Comparison of ENCODE assay signal across 12 cellular contexts in the genomic region with DNA sequence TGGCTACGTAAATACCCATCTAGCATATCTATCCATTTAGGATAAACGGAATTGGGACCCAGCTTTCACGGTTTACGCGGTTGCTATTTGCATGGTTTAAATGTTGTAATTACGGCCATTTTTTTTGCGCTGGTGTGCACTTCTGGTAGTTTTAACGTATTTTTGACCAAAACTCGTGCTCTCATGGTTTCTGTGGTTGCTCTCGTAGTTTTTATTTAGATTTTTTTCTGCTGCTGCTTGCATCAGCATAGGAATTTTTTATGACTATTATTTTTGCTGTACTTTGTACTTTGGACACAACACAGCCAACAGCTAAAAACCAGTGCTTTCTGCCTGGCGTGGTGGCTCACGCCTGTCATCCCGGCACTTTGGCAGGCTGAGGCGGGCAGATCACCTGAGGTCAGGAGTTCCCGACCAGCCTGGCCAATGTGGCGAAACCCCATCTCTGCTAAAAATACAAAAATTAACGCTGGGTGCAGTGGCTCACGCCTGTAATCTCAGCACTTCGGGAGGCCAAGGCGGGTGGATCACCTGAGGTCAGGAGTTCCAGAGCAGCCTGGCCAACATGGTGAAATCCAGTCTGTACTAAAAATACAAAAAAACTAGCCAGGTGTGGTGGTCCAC. TPM values are rescaled to one million over a fixed set of nuclear protein-coding genes. Genes with fewer than 3 reads are reported as not detected.
DNase-seq lines count a peak whose midpoint lies in the region; ATAC-seq, FAIRE-seq and TF ChIP-seq lines count a peak whose summit lies in the region.
"Had no signal": no experiment of that assay in that cellular context is flagged by ENCODE, and none has a peak within 500 bp of the region (broad histone marks: within the 10 kb centered on the region; RNA-seq: fewer than 3 reads in every experiment).

No MANE protein-coding gene starts in this region.

- POLR2A ChIA-PET in HepG2 (lab: Yijun Ruan, JAX) = interaction anchor here (0.9 to 5.9 kb wide), 14 partner anchors 10 to 226 kb away, joined by 3 to 92 read pairs (median 6); partner anchors contain the start of genes GADD45B, LMNB2 and TIMM13

- H3K27me3 ChIP-seq in SJSA1 (replicated peaks) = no peaks in the 10 kb centered on the region
- H3K27me3 ChIP-seq in HepG2 (ENCODE audit: control insufficient read depth in 1 of 2, insufficient read depth in 2 of 2, low read length in 2 of 2) = peaks cover 0 to 2% of the 10 kb centered on the region in 2 experiments; a peak in 2 of 5 replicates

- peak; percentile 51 for ATAC-seq in HG02885 (IDR thresholded peaks at IDR 0.05; ENCODE audit: poor library complexity, unreplicated experiment)
- peak; percentile 55 for ATAC-seq in HepG2

- no TSS peak for BruUV-seq in HepG2 (replicated peaks; lab: Mats Ljungman, UMichigan)

- H3K36me3 ChIP-seq in SJSA1 = no peaks in the 10 kb centered on the region
- no peaks in the 10 kb centered on the region for H3K36me3 ChIP-seq in HepG2 (replicated peaks in 1 of 2; ENCODE audit: control insufficient read depth in 1 of 2, insufficient read depth in 2 of 2, low read length in 2 of 2)
- no peaks in the 10 kb centered on the region for H3K36me3 ChIP-seq in kidney (ENCODE audit: control insufficient read depth in 1 of 2, insufficient read depth in 2 of 2, low read length in 2 of 2)
- H3K36me3 ChIP-seq: sigmoid colon had no signal

- TF ChIP-seq POLR2A in HepG2 (IDR thresholded peaks at IDR 0.05; ENCODE audit: insufficient read depth in 1 of 2, low read depth in 2 of 2, low read length in 2 of 2) = peak in 1 of 2 experiments; percentile 27; a peak in 1 of 4 replicates

- TF ChIP-seq EP300 in HepG2 (IDR thresholded peaks at IDR 0.05; ENCODE audit: low read depth in 2 of 2, low read length in 2 of 2) = peak in 1 of 2 experiments; percentile 20; a peak in 1 of 4 replicates
- no peak for TF ChIP-seq EP300 in HepG2 (CRISPR knock-in tag; IDR thresholded peaks at IDR 0.05; ENCODE audit: borderline replicate concordance)

- in situ Hi-C loops in HepG2 (cut with HindIII; ENCODE audit: extremely low pct_ligation_motif_present, low pct_unique_long_range_greater_than_20kb) = no loop called here

- H3K4me2 ChIP-seq in HepG2 (ENCODE audit: low read depth, low read length) = peak overlapping the region; percentile 85

- DNase-seq in CD14-positive monocyte (ENCODE audit: low spot score) (no peak), SJSA1 (ENCODE audit: low read depth in 1 of 2, low spot score in 2 of 2) (no peak), HepG2 (ENCODE audit: low spot score) (peak; percentile 76), kidney (no peak), kidney glomerular epithelial cell (lab: John Stamatoyannopoulos, UW) (no peak), mesothelial cell of epicardium (ENCODE audit: low spot score in 2 of 2, unreplicated experiment in 2 of 2) (no peak)
- no peak for DNase-seq in stimulated activated CD4-positive, alpha-beta T cell treated with anti-CD3 and anti-CD28 coated beads, Interleukin-12 subunit alpha, Interleukin-12 subunit beta, amount 100 ng/mL, for 4 hours
- DNase-seq: effector memory CD4-positive, alpha-beta T cell; mesenchymal stem cell; sigmoid colon had no signal

- FAIRE-seq in HepG2 (lab: Jason Lieb, UNC) (peak; percentile 8), kidney (lab: Jason Lieb, UNC) (no peak)

- no peak overlapping the region for H3K27ac ChIP-seq in SJSA1
- H3K27ac ChIP-seq in HepG2 (ENCODE audit: extremely low read length, insufficient read depth, low read length) = peak overlapping the region; percentile 85
- H3K27ac ChIP-seq in kidney (ENCODE audit: low read depth in 2 of 2, low read length in 2 of 2) = no peak overlapping the region

- CTCF ChIA-PET in HepG2 (lab: Yijun Ruan, JAX; ENCODE audit: low intra/inter-chr PET ratio, low total read pairs) = no interaction called here

- H3K9me3 ChIP-seq in SJSA1 (replicated peaks) = no peaks in the 10 kb centered on the region; the same call in 1 of the 2 replicates
- H3K9me3 ChIP-seq in HepG2 (ENCODE audit: low read length) = no peaks in the 10 kb centered on the region
- no peaks in the 10 kb centered on the region for H3K9me3 ChIP-seq in kidney (ENCODE audit: control insufficient read depth in 1 of 2, low read length in 2 of 2)
- H3K9me3 ChIP-seq: sigmoid colon had no signal

- peaks cover 0 to 4% of the 10 kb centered on the region in 2 donors for H3K36me3 Mint-ChIP-seq in CD14-positive monocyte
- no peaks in the 10 kb centered on the region for H3K36me3 Mint-ChIP-seq in mesothelial cell of epicardium

- H3K4me3 ChIP-seq in SJSA1 (peak overlapping the region; percentile 24; the same call in 1 of the 2 replicates), HepG2 (replicated peaks in 1 of 3; ENCODE audit: insufficient read depth in 1 of 3, low read depth in 2 of 3, low read length in 3 of 3) (peak overlapping the region; percentile 37 to 66 (median 42); a peak in 5 of 6 replicates), kidney (ENCODE audit: low read length in 2 of 2) (no peak overlapping the region)
- H3K4me3 ChIP-seq: sigmoid colon had no signal

- H2AFZ ChIP-seq in HepG2 (ENCODE audit: low read length) = no peak overlapping the region

- 0 out of 2 replicates have a peak, but pooled peaks cover 5% of the 10 kb centered on the region for H3K4me1 ChIP-seq in SJSA1 (replicated peaks)
- peaks cover 46% of the 10 kb centered on the region for H3K4me1 ChIP-seq in HepG2 (ENCODE audit: insufficient read depth, low read length)
- H3K4me1 ChIP-seq in kidney (ENCODE audit: control insufficient read depth in 1 of 2, insufficient read depth in 1 of 2, low read depth in 1 of 2, low read length in 2 of 2) = no peaks in the 10 kb centered on the region
- H3K4me1 ChIP-seq: sigmoid colon had no signal

- intact Hi-C loops in CD14-positive monocyte (cut with micrococcal nuclease) (loop anchor here in 1 of 2 donors (5.0 to 10.0 kb wide), 2 partner anchors 67 to 110 kb away; partner anchors contain the start of genes LSM7, PEAK3 and SPPL2B), HepG2 (cut with micrococcal nuclease; ENCODE audit: unreplicated experiment) (loop anchor here (1.0 kb wide), 1 partner anchor 9 kb away; no protein-coding TSS in a partner anchor), kidney (cut with DNase I) (no loop called here)

- peak overlapping the region; percentile 76 to 94 (median 92) for H3K27ac Mint-ChIP-seq in CD14-positive monocyte
- no peak overlapping the region for H3K27ac Mint-ChIP-seq in mesothelial cell of epicardium

- no peaks in the 10 kb centered on the region for H4K20me1 ChIP-seq in HepG2 (ENCODE audit: insufficient read depth, low read length)

- H3K27me3 Mint-ChIP-seq in CD14-positive monocyte (ENCODE audit: low read depth in 3 of 3) = peaks cover 0 to 7% (median 5%) of the 10 kb centered on the region in 3 donors
- H3K27me3 Mint-ChIP-seq in mesothelial cell of epicardium (ENCODE audit: low read depth) = peaks cover 2% of the 10 kb centered on the region

- TF ChIP-seq RAD21 in HepG2 (CRISPR knock-in tag; IDR thresholded peaks at IDR 0.05) = no peak

- peaks cover 30% of the 10 kb centered on the region for H3K4me1 Mint-ChIP-seq in CD14-positive monocyte
- no peaks in the 10 kb centered on the region for H3K4me1 Mint-ChIP-seq in mesothelial cell of epicardium

- no peaks in the 10 kb centered on the region for H3K79me2 ChIP-seq in HepG2 (ENCODE audit: insufficient read depth, low read length)

- TF ChIP-seq CTCF in CD14-positive monocyte (IDR thresholded peaks at IDR 0.05) (no peak), HepG2 (CRISPR knock-in tag; IDR thresholded peaks at IDR 0.05) (no peak), kidney (IDR thresholded peaks at IDR 0.05; ENCODE audit: borderline replicate concordance, extremely low read depth, insufficient read depth) (no peak), mesothelial cell of epicardium (IDR thresholded peaks at IDR 0.05; ENCODE audit: unreplicated experiment) (no peak)

- peaks cover 0 to 6% (median 4%) of the 10 kb centered on the region in 7 donors for H3K9me3 Mint-ChIP-seq in CD14-positive monocyte
- no peaks in the 10 kb centered on the region for H3K9me3 Mint-ChIP-seq in mesothelial cell of epicardium

- H3K9ac ChIP-seq in HepG2 (ENCODE audit: insufficient read depth, low read depth, low read length) (peak overlapping the region; percentile 57), kidney (ENCODE audit: low read length in 2 of 2) (no peak overlapping the region)

- WGBS in HepG2 (ENCODE audit: low lambda C conversion rate) = 10% methylated on average over 20 of the region's 20 CpGs

- peak overlapping the region; percentile 78 to 85 for H3K4me3 Mint-ChIP-seq in CD14-positive monocyte
- H3K4me3 Mint-ChIP-seq in mesothelial cell of epicardium = no peak overlapping the region

RNA-seq across cellular contexts. Expression of gene TIMM13, which starts 32.6 kb away (rescaled TPM):
- polyA plus RNA-seq in CD14-positive monocyte (10 to 100 TPM; 72.4 to 89.3 TPM), HepG2 (2011; rRNA removed) (48.4 and 62.5 TPM in 2 replicates), kidney (ENCODE audit: insufficient read depth, low read depth, low replicate concordance) (188 TPM)
- total RNA-seq in SJSA1 (2014; rRNA removed; shearing (Covaris generic)) = 48.8 and 86.2 TPM in 2 replicates
- total RNA-seq in HepG2 (2016; rRNA removed; fragmentation: Illumina TruSeq; extraction: Trizol) (108 and 116 TPM in 2 replicates), kidney (69.7 TPM), mesothelial cell of epicardium (101 to 110 TPM (median 102 TPM) in 3 replicates)
- total RNA-seq in HepG2 (2016; cell fraction: cytosol; rRNA removed; fragmentation: Illumina TruSeq; extraction: Trizol; ENCODE audit: low read depth) = 78.9 and 87.4 TPM in 2 replicates
- 115 and 120 TPM in 2 replicates for total RNA-seq in HepG2 (2016; cell fraction: insoluble cytoplasmic fraction; rRNA removed; fragmentation: Illumina TruSeq; extraction: Trizol)
- 123 and 146 TPM in 2 replicates for total RNA-seq in HepG2 (2016; cell fraction: membrane; rRNA removed; fragmentation: Illumina TruSeq; extraction: Trizol)
- 37.3 and 42.3 TPM in 2 replicates for total RNA-seq in HepG2 (2016; cell fraction: nucleus; rRNA removed; fragmentation: Illumina TruSeq; extraction: Trizol)
- 60.7 and 102 TPM in 2 replicates for polyA plus RNA-seq in HepG2 (2011; cell fraction: cytosol; rRNA removed)
- 41.6 and 44.7 TPM in 2 replicates for polyA plus RNA-seq in HepG2 (2011; cell fraction: nucleus; rRNA removed)
- polyA plus RNA-seq in HepG2 (2012) = 50.3 and 65.0 TPM in 2 replicates
- 94.9 and 117 TPM in 2 replicates for polyA plus RNA-seq in HepG2 (2016; cell fraction: cytosol; fragmentation: Illumina TruSeq; extraction: Trizol; ENCODE audit: low read depth)
- polyA plus RNA-seq in HepG2 (2016; cell fraction: insoluble cytoplasmic fraction; fragmentation: Illumina TruSeq; extraction: Trizol; ENCODE audit: low read depth) = 117 and 124 TPM in 2 replicates
- 122 and 128 TPM in 2 replicates for polyA plus RNA-seq in HepG2 (2016; cell fraction: membrane; fragmentation: Illumina TruSeq; extraction: Trizol; ENCODE audit: low read depth)
- 84.2 and 86.9 TPM in 2 replicates for polyA plus RNA-seq in HepG2 (2016; cell fraction: nucleus; fragmentation: Illumina TruSeq; extraction: Trizol; ENCODE audit: insufficient read depth, low read depth)
- polyA minus RNA-seq in HepG2 (2011; rRNA and poly(A)+ RNA removed; ENCODE audit: low replicate concordance) = 23.6 and 42.8 TPM in 2 replicates
- polyA minus RNA-seq in HepG2 (2011; cell fraction: cytosol; rRNA and poly(A)+ RNA removed) = 18.8 and 24.2 TPM in 2 replicates
- polyA minus RNA-seq in HepG2 (2011; cell fraction: nucleus; rRNA and poly(A)+ RNA removed) = 17.2 and 19.7 TPM in 2 replicates

RNA-seq across cellular contexts. Expression of gene TMPRSS9, which starts 34.7 kb away (rescaled TPM):
- polyA plus RNA-seq in CD14-positive monocyte (under 1 TPM in 1 of 2 donors, not detected in 1; 0.30 TPM), HepG2 (2011; rRNA removed) (5.2 and 11.1 TPM in 2 replicates), kidney (ENCODE audit: insufficient read depth, low read depth, low replicate concordance) (not detected)
- total RNA-seq in SJSA1 (2014; rRNA removed; shearing (Covaris generic)) = not detected in 2 replicates
- total RNA-seq in HepG2 (2016; rRNA removed; fragmentation: Illumina TruSeq; extraction: Trizol) (1.4 and 2.5 TPM in 2 replicates), kidney (not detected), mesothelial cell of epicardium (0.84 to 1.4 TPM (median 1.2 TPM) in 3 replicates)
- 0.62 and 1.7 TPM in 2 replicates for total RNA-seq in HepG2 (2016; cell fraction: cytosol; rRNA removed; fragmentation: Illumina TruSeq; extraction: Trizol; ENCODE audit: low read depth)
- 1.4 and 2.0 TPM in 2 replicates for total RNA-seq in HepG2 (2016; cell fraction: insoluble cytoplasmic fraction; rRNA removed; fragmentation: Illumina TruSeq; extraction: Trizol)
- total RNA-seq in HepG2 (2016; cell fraction: membrane; rRNA removed; fragmentation: Illumina TruSeq; extraction: Trizol) = 0.99 and 1.0 TPM in 2 replicates
- 0.81 and 3.7 TPM in 2 replicates for total RNA-seq in HepG2 (2016; cell fraction: nucleus; rRNA removed; fragmentation: Illumina TruSeq; extraction: Trizol)
- 2.1 and 2.3 TPM in 2 replicates for polyA plus RNA-seq in HepG2 (2011; cell fraction: cytosol; rRNA removed)
- polyA plus RNA-seq in HepG2 (2011; cell fraction: nucleus; rRNA removed) = 54.9 and 71.6 TPM in 2 replicates
- 5.1 and 14.1 TPM in 2 replicates for polyA plus RNA-seq in HepG2 (2012)
- polyA plus RNA-seq in HepG2 (2016; cell fraction: cytosol; fragmentation: Illumina TruSeq; extraction: Trizol; ENCODE audit: low read depth) = 0.45 and 0.55 TPM in 2 replicates
- polyA plus RNA-seq in HepG2 (2016; cell fraction: insoluble cytoplasmic fraction; fragmentation: Illumina TruSeq; extraction: Trizol; ENCODE audit: low read depth) = 1.1 and 1.2 TPM in 2 replicates
- 0.57 and 0.72 TPM in 2 replicates for polyA plus RNA-seq in HepG2 (2016; cell fraction: membrane; fragmentation: Illumina TruSeq; extraction: Trizol; ENCODE audit: low read depth)
- polyA plus RNA-seq in HepG2 (2016; cell fraction: nucleus; fragmentation: Illumina TruSeq; extraction: Trizol; ENCODE audit: insufficient read depth, low read depth) = 3.4 and 5.2 TPM in 2 replicates
- 4.8 TPM in 1 of 2 replicates, not detected in the other for polyA minus RNA-seq in HepG2 (2011; rRNA and poly(A)+ RNA removed; ENCODE audit: low replicate concordance)
- 1.7 and 2.6 TPM in 2 replicates for polyA minus RNA-seq in HepG2 (2011; cell fraction: cytosol; rRNA and poly(A)+ RNA removed)
- polyA minus RNA-seq in HepG2 (2011; cell fraction: nucleus; rRNA and poly(A)+ RNA removed) = 10.8 and 12.4 TPM in 2 replicates
- total RNA-seq: HT1080 had no signal

Comparison
In these comparisons a context has a peak if more than half of its experiments do, and no peak if none do; other contexts are left out.
1. H3K4me3 ChIP-seq: peak in SJSA1 (single experiment) and HepG2 (3 of 3); none in kidney (0 of 2).